1 cellular context compared by ENCODE assay signal in the genomic region with DNA sequence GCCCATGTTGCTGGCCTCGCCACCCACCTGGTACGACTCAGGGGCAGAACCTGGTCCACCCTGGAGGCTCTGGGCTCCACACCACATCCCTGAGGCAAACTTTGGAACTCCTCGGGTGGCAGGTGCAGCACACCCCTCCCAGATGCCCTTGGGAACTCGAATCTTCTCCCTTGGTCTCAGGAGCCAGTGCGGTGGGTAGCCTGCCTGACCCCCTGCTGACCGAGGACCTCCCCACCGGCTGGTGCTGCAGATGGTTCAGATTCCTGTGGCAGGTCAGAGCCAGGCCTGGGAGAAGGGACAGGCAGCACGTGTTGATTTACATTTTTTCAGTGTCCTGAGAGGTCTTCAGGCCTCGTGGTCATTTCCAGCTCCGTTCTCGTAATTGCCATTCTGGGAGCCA.
TF ChIP-seq lines count a peak whose summit lies in the region.

No MANE protein-coding gene starts in this region.

TF ChIP-seq in H1, 55 proteins besides CTCF, POLR2A, EP300 and RAD21:
- TF ChIP-seq RNF2 (IDR thresholded peaks at IDR 0.05; ENCODE audit: borderline replicate concordance, low read depth, low read length, missing control alignments, poor library complexity, severe bottlenecking) (no peak), POLR2AphosphoS5 (IDR thresholded peaks at IDR 0.05; ENCODE audit: low read depth, low read length) (no peak), PHF8 (conservative IDR thresholded peaks at IDR 0.05; ENCODE audit: low read depth, low read length) (no peak), POU5F1 (IDR thresholded peaks at IDR 0.05; ENCODE audit: low read depth, low read length) (no peak), CHD1 (IDR thresholded peaks at IDR 0.05; ENCODE audit: low read depth, low read length) (no peak), HDAC2 (IDR thresholded peaks at IDR 0.05; ENCODE audit: borderline replicate concordance in 1 of 2, low read depth in 2 of 2, low read length in 2 of 2) (no peak), HDAC6 (IDR thresholded peaks at IDR 0.05; ENCODE audit: low read depth, low read length) (no peak), NRF1 (IDR thresholded peaks at IDR 0.05; ENCODE audit: low read depth, low read length) (no peak), RXRA (IDR thresholded peaks at IDR 0.05; ENCODE audit: insufficient read depth, low read depth, low read length) (no peak), SIX5 (IDR thresholded peaks at IDR 0.05; ENCODE audit: low read depth, low read length) (no peak), TCF12 (IDR thresholded peaks at IDR 0.05; ENCODE audit: low read depth, low read length) (no peak), YY1 (IDR thresholded peaks at IDR 0.05; ENCODE audit: low read depth, low read length) (no peak), EGR1 (IDR thresholded peaks at IDR 0.05; ENCODE audit: borderline replicate concordance, low read depth, low read length) (no peak), SP1 (IDR thresholded peaks at IDR 0.05; ENCODE audit: low read depth, low read length) (no peak), NANOG (IDR thresholded peaks at IDR 0.05; ENCODE audit: insufficient read depth, low read depth, low read length, poor library complexity, severe bottlenecking) (no peak), SAP30 (IDR thresholded peaks at IDR 0.05; ENCODE audit: insufficient read depth, insufficient replicate concordance, low read length) (no peak), JUND (IDR thresholded peaks at IDR 0.05; ENCODE audit: low read length) (no peak), BRCA1 (IDR thresholded peaks at IDR 0.05; ENCODE audit: low read depth, low read length) (no peak), SRF (IDR thresholded peaks at IDR 0.05; ENCODE audit: low read depth, low read length) (no peak)
- TF ChIP-seq, protein P1, sequence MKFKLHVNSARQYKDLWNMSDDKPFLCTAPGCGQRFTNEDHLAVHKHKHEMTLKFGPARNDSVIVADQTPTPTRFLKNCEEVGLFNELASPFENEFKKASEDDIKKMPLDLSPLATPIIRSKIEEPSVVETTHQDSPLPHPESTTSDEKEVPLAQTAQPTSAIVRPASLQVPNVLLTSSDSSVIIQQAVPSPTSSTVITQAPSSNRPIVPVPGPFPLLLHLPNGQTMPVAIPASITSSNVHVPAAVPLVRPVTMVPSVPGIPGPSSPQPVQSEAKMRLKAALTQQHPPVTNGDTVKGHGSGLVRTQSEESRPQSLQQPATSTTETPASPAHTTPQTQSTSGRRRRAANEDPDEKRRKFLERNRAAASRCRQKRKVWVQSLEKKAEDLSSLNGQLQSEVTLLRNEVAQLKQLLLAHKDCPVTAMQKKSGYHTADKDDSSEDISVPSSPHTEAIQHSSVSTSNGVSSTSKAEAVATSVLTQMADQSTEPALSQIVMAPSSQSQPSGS (IDR thresholded peaks at IDR 0.05; ENCODE audit: low read length): no peak
TF ChIP-seq in H1: peak in this region for 0.
